In the genomic region with DNA sequence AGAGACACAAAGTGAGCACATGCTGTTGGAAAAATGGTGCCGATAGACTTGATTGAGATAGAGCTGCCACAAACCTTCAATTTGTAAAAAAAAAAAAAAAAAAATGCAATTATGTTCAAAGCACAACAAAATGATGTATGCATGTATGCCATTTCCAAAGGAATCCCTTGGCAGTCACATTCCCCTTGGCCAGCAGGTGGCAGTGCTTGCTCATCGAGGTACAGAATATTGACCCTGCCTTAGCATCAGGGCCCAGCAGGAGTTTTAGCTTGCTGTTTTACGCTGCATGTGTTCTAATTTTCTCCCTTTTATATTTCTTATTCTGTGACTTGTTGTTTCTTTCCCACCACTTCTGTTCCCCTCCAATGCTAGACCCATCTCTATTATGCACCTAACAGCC, we compare ENCODE assay signal across 8 cellular contexts. TPM values are rescaled to one million over a fixed set of nuclear protein-coding genes. Genes with fewer than 3 reads are reported as not detected.
DNase-seq lines count a peak whose midpoint lies in the region; ATAC-seq, FAIRE-seq and TF ChIP-seq lines count a peak whose summit lies in the region.

No MANE protein-coding gene starts in this region.

- H3K27ac Mint-ChIP-seq in activated T-helper 2 cell treated with anti-CD3 and anti-CD28 coated beads, Interferon-gamma antibody, Interleukin-2, Interleukin-4, amounts not matched to agents 10 μg/mL and 5 μg/mL and 100 μg/mL, durations not matched to agents 14 hours and 24 hours and 36 hours = peak overlapping the region; percentile 14

- H3K9me3 ChIP-seq in osteoblast (ENCODE audit: low read depth, low read length) (no peaks in the 10 kb centered on the region), tibial artery (no peaks in the 10 kb centered on the region)

- H3K79me2 ChIP-seq in KMS-11 (ENCODE audit: insufficient read depth, low read depth) (no peaks in the 10 kb centered on the region), osteoblast (ENCODE audit: insufficient read depth, low read length) (no peaks in the 10 kb centered on the region)

- intact Hi-C loops in activated T-helper 2 cell treated with anti-CD3 and anti-CD28 coated beads, Interferon-gamma antibody, Interleukin-2, Interleukin-4, amounts not matched to agents 10 μg/mL and 5 μg/mL and 100 μg/mL, durations not matched to agents 14 hours and 24 hours and 36 hours (cut with micrococcal nuclease) = loop anchor here (1.0 to 5.0 kb wide), 4 partner anchors 58 to 582 kb away; a partner anchor contains a TSS
- intact Hi-C loops in tibial artery (cut with DNase I; ENCODE audit: low total_unique reads) = loop anchor here (10.0 kb wide), 1 partner anchor 419 kb away; no protein-coding TSS in a partner anchor

- no peak overlapping the region for H3K9ac ChIP-seq in KMS-11

- no peaks in the 10 kb centered on the region for H3K36me3 ChIP-seq in KMS-11 (ENCODE audit: insufficient read depth)
- H3K36me3 ChIP-seq in osteoblast (ENCODE audit: insufficient read depth, low read length) = no peaks in the 10 kb centered on the region
- H3K36me3 ChIP-seq in tibial artery = no peaks in the 10 kb centered on the region

- peaks cover 19% of the 10 kb centered on the region for H3K4me1 Mint-ChIP-seq in activated T-helper 2 cell treated with anti-CD3 and anti-CD28 coated beads, Interferon-gamma antibody, Interleukin-2, Interleukin-4, amounts not matched to agents 10 μg/mL and 5 μg/mL and 100 μg/mL, durations not matched to agents 14 hours and 24 hours and 36 hours (ENCODE audit: low read depth)

- no peaks in the 10 kb centered on the region for H3K36me3 Mint-ChIP-seq in activated T-helper 2 cell treated with anti-CD3 and anti-CD28 coated beads, Interferon-gamma antibody, Interleukin-2, Interleukin-4, amounts not matched to agents 10 μg/mL and 5 μg/mL and 100 μg/mL, durations not matched to agents 14 hours and 24 hours and 36 hours (ENCODE audit: low read depth)

- no peak overlapping the region for H3K4me3 Mint-ChIP-seq in activated T-helper 2 cell treated with anti-CD3 and anti-CD28 coated beads, Interferon-gamma antibody, Interleukin-2, Interleukin-4, amounts not matched to agents 10 μg/mL and 5 μg/mL and 100 μg/mL, durations not matched to agents 14 hours and 24 hours and 36 hours (ENCODE audit: low read depth)

- H3K9me3 Mint-ChIP-seq in activated T-helper 2 cell treated with anti-CD3 and anti-CD28 coated beads, Interferon-gamma antibody, Interleukin-2, Interleukin-4, amounts not matched to agents 10 μg/mL and 5 μg/mL and 100 μg/mL, durations not matched to agents 14 hours and 24 hours and 36 hours = no peaks in the 10 kb centered on the region

- DNase-seq in D721Med (ENCODE audit: insufficient read length, low spot score) (peak; percentile 17), RPMI7951 (ENCODE audit: low read depth) (peak; percentile 65), foreskin fibroblast (peak; percentile 32 to 74), osteoblast (ENCODE audit: insufficient read length, low spot score, missing footprints) (peak; percentile 80), tibial artery (peak; percentile 56 to 73)
- DNase-seq in activated T-helper 2 cell treated with anti-CD3 and anti-CD28 coated beads, Interferon-gamma antibody, Interleukin-2, Interleukin-4, amounts not matched to agents 10 μg/mL and 5 μg/mL and 100 μg/mL, durations not matched to agents 14 hours and 24 hours and 36 hours (ENCODE audit: low spot score) = peak; percentile 62

- TF ChIP-seq CTCF in D721Med (IDR thresholded peaks at IDR 0.05; ENCODE audit: insufficient read depth, missing control alignments) (peak; percentile 57), KMS-11 (conservative IDR thresholded peaks at IDR 0.05; ENCODE audit: low read depth, low read length) (peak; percentile 80), foreskin fibroblast (IDR thresholded peaks at IDR 0.05; ENCODE audit: low read depth, low read length) (peak; percentile 62), osteoblast (IDR thresholded peaks at IDR 0.05; ENCODE audit: extremely low read depth, low read depth, low read length) (peak; percentile 88), tibial artery (IDR thresholded peaks at IDR 0.05) (peak; percentile 63)

- H4K20me1 ChIP-seq in KMS-11 (ENCODE audit: insufficient read depth) (no peaks in the 10 kb centered on the region), osteoblast (ENCODE audit: insufficient read depth, low read length) (no peaks in the 10 kb centered on the region)

- H3K4me1 ChIP-seq in KMS-11 (ENCODE audit: low read depth, poor library complexity, severe bottlenecking) (peaks cover 16% of the 10 kb centered on the region), osteoblast (ENCODE audit: insufficient read depth, low read length) (no peaks in the 10 kb centered on the region), tibial artery (no peaks in the 10 kb centered on the region)

- no peak overlapping the region for H2AFZ ChIP-seq in KMS-11 (ENCODE audit: low read depth)
- no peak overlapping the region for H2AFZ ChIP-seq in osteoblast (ENCODE audit: low read length)

- FAIRE-seq in D721Med (lab: Jason Lieb, UNC) = peak; percentile 88

- H3K27me3 Mint-ChIP-seq in activated T-helper 2 cell treated with anti-CD3 and anti-CD28 coated beads, Interferon-gamma antibody, Interleukin-2, Interleukin-4, amounts not matched to agents 10 μg/mL and 5 μg/mL and 100 μg/mL, durations not matched to agents 14 hours and 24 hours and 36 hours (ENCODE audit: low read depth) = peaks cover 26% of the 10 kb centered on the region

- no peak overlapping the region for H3K27ac ChIP-seq in KMS-11
- H3K27ac ChIP-seq in osteoblast (ENCODE audit: low read depth, low read length) = no peak overlapping the region
- H3K27ac ChIP-seq in tibial artery = no peak overlapping the region

- H3K27me3 ChIP-seq in KMS-11 (ENCODE audit: insufficient read depth, low read depth) = no peaks in the 10 kb centered on the region
- H3K27me3 ChIP-seq in osteoblast (ENCODE audit: insufficient read depth, low read length) = no peaks in the 10 kb centered on the region
- no peaks in the 10 kb centered on the region for H3K27me3 ChIP-seq in tibial artery

- H3K4me2 ChIP-seq in KMS-11 = no peak overlapping the region
- H3K4me2 ChIP-seq in osteoblast (ENCODE audit: insufficient read depth, low read length) = no peak overlapping the region

- H3K4me3 ChIP-seq in KMS-11 (IDR thresholded peaks at IDR 0.05; ENCODE audit: insufficient read depth, low read depth, low read length) (no peak overlapping the region), foreskin fibroblast (ENCODE audit: low read depth in 1 of 2, low read length in 2 of 2) (no peak overlapping the region), osteoblast (ENCODE audit: insufficient read depth, low read length) (no peak overlapping the region), tibial artery (no peak overlapping the region)

- peak; percentile 55 for ATAC-seq in GM21529 (IDR thresholded peaks at IDR 0.05; ENCODE audit: unreplicated experiment)

RNA-seq across cellular contexts. Expression of a gene that starts 34.5 kb away (rescaled TPM):
- not detected in 2 replicates for total RNA-seq in RPMI7951 (2014; rRNA removed; shearing (Covaris generic))
- total RNA-seq in activated T-helper 2 cell treated with anti-CD3 and anti-CD28 coated beads, Interferon-gamma antibody, Interleukin-2, Interleukin-4, amounts not matched to agents 10 μg/mL and 5 μg/mL and 100 μg/mL, durations not matched to agents 14 hours and 24 hours and 36 hours = 0.09 TPM in 2 replicates
- 0.29 and 1.4 TPM in 2 replicates for total RNA-seq in osteoblast

RNA-seq across cellular contexts. Expression of a gene that starts 59.8 kb away (rescaled TPM):
- total RNA-seq in RPMI7951 (2014; rRNA removed; shearing (Covaris generic)) = under 0.01 and 0.12 TPM in 2 replicates
- total RNA-seq in activated T-helper 2 cell treated with anti-CD3 and anti-CD28 coated beads, Interferon-gamma antibody, Interleukin-2, Interleukin-4, amounts not matched to agents 10 μg/mL and 5 μg/mL and 100 μg/mL, durations not matched to agents 14 hours and 24 hours and 36 hours = 0.32 and 0.34 TPM in 2 replicates
- total RNA-seq in osteoblast = under 0.01 TPM in 2 replicates

Comparison
In these comparisons a context has a peak if more than half of its experiments do, and no peak if none do; other contexts are left out.
1. DNase-seq: peak in every context shown above with its lines; median percentile 80 in osteoblast; 65 in RPMI7951; 64 in tibial artery; 62 in activated T-helper 2 cell treated with anti-CD3 and anti-CD28 coated beads, Interferon-gamma antibody, Interleukin-2, Interleukin-4, amounts not matched to agents 10 μg/mL and 5 μg/mL and 100 μg/mL, durations not matched to agents 14 hours and 24 hours and 36 hours; 53 in foreskin fibroblast; 17 in D721Med.